In genomic region chr7:143379607-143380263, GRCh38 we compare ENCODE assay signal across 8 cellular contexts. TPM values are rescaled to one million over a fixed set of nuclear protein-coding genes. Genes with fewer than 3 reads are reported as not detected.
DNase-seq lines count a peak whose midpoint lies in the region; ATAC-seq and TF ChIP-seq lines count a peak whose summit lies in the region.

No MANE protein-coding gene starts in this region.

- peak overlapping the region; percentile 92 for H3K27ac Mint-ChIP-seq in activated naive CD4-positive, alpha-beta T cell treated with anti-CD3 and anti-CD28 coated beads for 36 hours

- no peak for ATAC-seq in HG03139 (IDR thresholded peaks at IDR 0.05; ENCODE audit: unreplicated experiment)

- peak overlapping the region; percentile 98 for H3K4me2 ChIP-seq in OCI-LY1 (ENCODE audit: low read length)
- H3K4me2 ChIP-seq in neural cell (ENCODE audit: low read length): peak overlapping the region; percentile 50

- H3K36me3 ChIP-seq in OCI-LY1 (ENCODE audit: insufficient read depth, low read length): no peaks in the 10 kb centered on the region
- H3K36me3 ChIP-seq in endocrine pancreas (ENCODE audit: control insufficient read depth, insufficient read depth, low read length): no peaks in the 10 kb centered on the region
- H3K36me3 ChIP-seq in neural cell (ENCODE audit: insufficient read depth, low read length): no peaks in the 10 kb centered on the region

- no peak for TF ChIP-seq RAD21 in neural cell (conservative IDR thresholded peaks at IDR 0.05)

- peak overlapping the region; percentile 82 for H3K4me3 Mint-ChIP-seq in activated naive CD4-positive, alpha-beta T cell treated with anti-CD3 and anti-CD28 coated beads for 36 hours

- H3F3A ChIP-seq in OCI-LY1 (ENCODE audit: insufficient read depth, low read length) (no peaks in the 10 kb centered on the region), neural cell (ENCODE audit: insufficient read depth, low read length, poor library complexity, severe bottlenecking) (no peaks in the 10 kb centered on the region)

- H3K4me3 ChIP-seq in OCI-LY1 (ENCODE audit: low read depth, low read length, poor library complexity, severe bottlenecking) (peak overlapping the region; percentile 91), endocrine pancreas (ENCODE audit: control insufficient read depth, insufficient read depth, low read length) (no peak overlapping the region), neural cell (ENCODE audit: low read length) (peak overlapping the region; percentile 100)

- peaks cover 4% of the 10 kb centered on the region for H3K4me1 ChIP-seq in OCI-LY1 (ENCODE audit: insufficient read depth, low read length, severe bottlenecking)
- no peaks in the 10 kb centered on the region for H3K4me1 ChIP-seq in endocrine pancreas (ENCODE audit: control insufficient read depth, insufficient read depth, low read length)

- H3K9me3 ChIP-seq in OCI-LY1 (ENCODE audit: low read length): no peaks in the 10 kb centered on the region
- H3K9me3 ChIP-seq in endocrine pancreas (ENCODE audit: control insufficient read depth, low read length): no peaks in the 10 kb centered on the region
- no peaks in the 10 kb centered on the region for H3K9me3 ChIP-seq in neural cell (ENCODE audit: low read length)

- no peaks in the 10 kb centered on the region for H3K27me3 Mint-ChIP-seq in activated naive CD4-positive, alpha-beta T cell treated with anti-CD3 and anti-CD28 coated beads for 36 hours (ENCODE audit: low read depth)

- no peak overlapping the region; the same call in 1 of the 2 replicates for H3K9ac ChIP-seq in OCI-LY1 (ENCODE audit: low read length)
- peak overlapping the region; percentile 98 for H3K9ac ChIP-seq in endocrine pancreas (ENCODE audit: control insufficient read depth, insufficient read depth, low read length)
- H3K9ac ChIP-seq in neural cell (ENCODE audit: low read length): peak overlapping the region; percentile 100

- CTCF ChIA-PET in activated naive CD4-positive, alpha-beta T cell treated with anti-CD3 and anti-CD28 coated beads for 36 hours (lab: Charles Lee): interaction anchor here (0.6 to 4.1 kb wide), 23 partner anchors 10 to 1167 kb away, joined by 3 to 73 read pairs (median 4); partner anchors contain the start of gene EPHA1

- H3K79me2 ChIP-seq in OCI-LY1 (ENCODE audit: insufficient read depth, low read length): no peaks in the 10 kb centered on the region
- H3K79me2 ChIP-seq in neural cell (replicated peaks; ENCODE audit: insufficient read depth, low read length): peaks cover 6% of the 10 kb centered on the region

- H3K4me1 Mint-ChIP-seq in activated naive CD4-positive, alpha-beta T cell treated with anti-CD3 and anti-CD28 coated beads for 36 hours (ENCODE audit: low read depth): peaks cover 40% of the 10 kb centered on the region

- H4K20me1 ChIP-seq in OCI-LY1 (ENCODE audit: insufficient read depth, low read length) (no peaks in the 10 kb centered on the region), neural cell (ENCODE audit: insufficient read depth) (no peaks in the 10 kb centered on the region)

- TF ChIP-seq EP300 in neural cell (conservative IDR thresholded peaks at IDR 0.05; ENCODE audit: poor library complexity, severe bottlenecking): no peak

- TF ChIP-seq CTCF in OCI-LY1 (IDR thresholded peaks at IDR 0.05; ENCODE audit: low read length) (no peak), neural cell (IDR thresholded peaks at IDR 0.05; ENCODE audit: poor library complexity, severe bottlenecking) (no peak)

- H3K36me3 Mint-ChIP-seq in activated naive CD4-positive, alpha-beta T cell treated with anti-CD3 and anti-CD28 coated beads for 36 hours (ENCODE audit: low read depth): no peaks in the 10 kb centered on the region

- H3K27ac ChIP-seq in OCI-LY1 (ENCODE audit: low read depth, low read length, poor library complexity, severe bottlenecking) (no peak overlapping the region), neural cell (ENCODE audit: low read length) (peak overlapping the region; percentile 85)

- no peaks in the 10 kb centered on the region for H3K9me3 Mint-ChIP-seq in activated naive CD4-positive, alpha-beta T cell treated with anti-CD3 and anti-CD28 coated beads for 36 hours

- H2AFZ ChIP-seq in OCI-LY1 (ENCODE audit: low read length) (no peak overlapping the region), neural cell (ENCODE audit: low read depth, low read length) (no peak overlapping the region)

- H3K9me2 ChIP-seq in OCI-LY1 (ENCODE audit: low read depth, low read length) (no peaks in the 10 kb centered on the region), neural cell (ENCODE audit: insufficient read depth, low read length) (no peaks in the 10 kb centered on the region)

- intact Hi-C loops in activated naive CD4-positive, alpha-beta T cell treated with anti-CD3 and anti-CD28 coated beads for 36 hours (cut with micrococcal nuclease): loop anchor here (1.0 to 10.0 kb wide), 11 partner anchors 7 to 1641 kb away; partner anchors contain the start of genes GSTK1, SSBP1 and TPK1

- DNase-seq in activated naive CD4-positive, alpha-beta T cell treated with anti-CD3 and anti-CD28 coated beads for 36 hours: no peak
- no peak for DNase-seq in activated naive CD4-positive, alpha-beta T cell treated with anti-CD3 and anti-CD28 coated beads, Interleukin-2, amount 50 U/mL, for 16 hours
- DNase-seq in effector CD4-positive, alpha-beta T cell: no peak
- no peak for DNase-seq in DMS153 (lab: John Stamatoyannopoulos, UW)

- H3K27me3 ChIP-seq in OCI-LY1 (ENCODE audit: insufficient read depth, low read length) (0 out of 2 replicates have a peak, but pooled peaks cover 4% of the 10 kb centered on the region), endocrine pancreas (ENCODE audit: control insufficient read depth, insufficient read depth, low read length) (no peaks in the 10 kb centered on the region), neural cell (ENCODE audit: insufficient read depth, low read depth, low read length) (no peaks in the 10 kb centered on the region)

TF ChIP-seq in neural cell, 6 proteins besides CTCF, POLR2A, EP300 and RAD21:
- TF ChIP-seq TAF1 (IDR thresholded peaks at IDR 0.05; ENCODE audit: low read depth) (no peak), EZH2 (IDR thresholded peaks at IDR 0.05; ENCODE audit: borderline replicate concordance, insufficient read depth, low read length, poor library complexity, severe bottlenecking) (no peak), POLR2AphosphoS5 (IDR thresholded peaks at IDR 0.05) (no peak), MXI1 (conservative IDR thresholded peaks at IDR 0.05; ENCODE audit: poor library complexity, severe bottlenecking) (no peak), SMC3 (conservative IDR thresholded peaks at IDR 0.05; ENCODE audit: poor library complexity) (no peak)
- TF ChIP-seq, protein P1, sequence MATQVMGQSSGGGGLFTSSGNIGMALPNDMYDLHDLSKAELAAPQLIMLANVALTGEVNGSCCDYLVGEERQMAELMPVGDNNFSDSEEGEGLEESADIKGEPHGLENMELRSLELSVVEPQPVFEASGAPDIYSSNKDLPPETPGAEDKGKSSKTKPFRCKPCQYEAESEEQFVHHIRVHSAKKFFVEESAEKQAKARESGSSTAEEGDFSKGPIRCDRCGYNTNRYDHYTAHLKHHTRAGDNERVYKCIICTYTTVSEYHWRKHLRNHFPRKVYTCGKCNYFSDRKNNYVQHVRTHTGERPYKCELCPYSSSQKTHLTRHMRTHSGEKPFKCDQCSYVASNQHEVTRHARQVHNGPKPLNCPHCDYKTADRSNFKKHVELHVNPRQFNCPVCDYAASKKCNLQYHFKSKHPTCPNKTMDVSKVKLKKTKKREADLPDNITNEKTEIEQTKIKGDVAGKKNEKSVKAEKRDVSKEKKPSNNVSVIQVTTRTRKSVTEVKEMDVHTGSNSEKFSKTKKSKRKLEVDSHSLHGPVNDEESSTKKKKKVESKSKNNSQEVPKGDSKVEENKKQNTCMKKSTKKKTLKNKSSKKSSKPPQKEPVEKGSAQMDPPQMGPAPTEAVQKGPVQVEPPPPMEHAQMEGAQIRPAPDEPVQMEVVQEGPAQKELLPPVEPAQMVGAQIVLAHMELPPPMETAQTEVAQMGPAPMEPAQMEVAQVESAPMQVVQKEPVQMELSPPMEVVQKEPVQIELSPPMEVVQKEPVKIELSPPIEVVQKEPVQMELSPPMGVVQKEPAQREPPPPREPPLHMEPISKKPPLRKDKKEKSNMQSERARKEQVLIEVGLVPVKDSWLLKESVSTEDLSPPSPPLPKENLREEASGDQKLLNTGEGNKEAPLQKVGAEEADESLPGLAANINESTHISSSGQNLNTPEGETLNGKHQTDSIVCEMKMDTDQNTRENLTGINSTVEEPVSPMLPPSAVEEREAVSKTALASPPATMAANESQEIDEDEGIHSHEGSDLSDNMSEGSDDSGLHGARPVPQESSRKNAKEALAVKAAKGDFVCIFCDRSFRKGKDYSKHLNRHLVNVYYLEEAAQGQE (IDR thresholded peaks at IDR 0.05; ENCODE audit: borderline replicate concordance): no peak

RNA-seq across cellular contexts. Expression of gene ZYX, which starts 1.4 kb away (rescaled TPM):
- total RNA-seq in activated naive CD4-positive, alpha-beta T cell treated with anti-CD3 and anti-CD28 coated beads for 36 hours: 10 to 100 TPM; 75.1 to 81.5 TPM
- polyA plus RNA-seq in neural cell: 10.0 and 15.8 TPM in 2 replicates
- polyA minus RNA-seq in neural cell: 11.2 and 12.2 TPM in 2 replicates

RNA-seq across cellular contexts. Expression of gene FAM131B, which starts 17.2 kb away (rescaled TPM):
- total RNA-seq in activated naive CD4-positive, alpha-beta T cell treated with anti-CD3 and anti-CD28 coated beads for 36 hours: 1 to 10 TPM; 1.5 to 1.7 TPM
- polyA plus RNA-seq in neural cell: 45.9 and 58.5 TPM in 2 replicates
- 80.6 and 81.8 TPM in 2 replicates for polyA minus RNA-seq in neural cell

RNA-seq across cellular contexts. Expression of gene EPHA1, which starts 28.9 kb away (rescaled TPM):
- 1 to 10 TPM; 1.0 to 1.3 TPM for total RNA-seq in activated naive CD4-positive, alpha-beta T cell treated with anti-CD3 and anti-CD28 coated beads for 36 hours
- not detected in 2 replicates for polyA plus RNA-seq in neural cell
- not detected in 2 replicates for polyA minus RNA-seq in neural cell
